In the genomic region with DNA sequence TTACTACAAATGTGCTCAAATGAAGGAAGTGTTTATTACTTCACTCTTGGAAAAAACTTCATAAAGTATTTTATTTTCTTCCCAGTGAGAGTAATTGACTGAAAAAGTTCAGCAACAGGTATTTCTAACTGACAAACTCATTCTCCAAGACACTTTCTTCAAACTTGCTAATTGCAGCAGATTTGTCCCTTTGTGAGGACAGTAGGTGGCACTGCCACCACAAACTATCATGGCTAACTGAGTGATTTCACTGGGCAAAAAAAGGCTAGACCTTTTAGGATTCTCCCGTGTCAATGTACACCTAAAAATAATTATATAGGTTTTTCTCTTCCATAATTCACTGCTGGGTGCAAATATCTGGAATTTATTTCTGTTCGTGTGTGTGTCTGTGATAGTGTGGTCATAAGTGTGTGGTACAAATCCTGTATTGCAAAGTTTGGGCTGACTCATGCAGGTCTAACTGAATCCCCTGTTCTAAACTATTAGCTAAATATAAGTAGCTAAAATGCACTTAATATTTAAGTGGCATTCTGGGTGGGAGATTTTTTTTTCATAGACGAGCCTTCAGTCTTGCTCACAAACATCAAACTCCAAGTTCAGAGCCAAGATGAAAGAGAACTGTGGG, we compare ENCODE assay signal across 9 cellular contexts. TPM values are rescaled to one million over a fixed set of nuclear protein-coding genes. Genes with fewer than 3 reads are reported as not detected.
DNase-seq lines count a peak whose midpoint lies in the region; ATAC-seq and TF ChIP-seq lines count a peak whose summit lies in the region.
"Had no signal": no experiment of that assay in that cellular context is flagged by ENCODE, and none has a peak within 500 bp of the region (broad histone marks: within the 10 kb centered on the region; RNA-seq: fewer than 3 reads in every experiment).

No MANE protein-coding gene starts in this region.

- H3K9me3 ChIP-seq in A673 (ENCODE audit: low read depth, low read length, poor library complexity, severe bottlenecking) (no peaks in the 10 kb centered on the region), PC-3 (ENCODE audit: low read length) (no peaks in the 10 kb centered on the region), left lung (no peaks in the 10 kb centered on the region)

- H3K27me3 ChIP-seq in A673 (replicated peaks; ENCODE audit: insufficient read depth, low read depth, low read length, poor library complexity), result peaks cover 57% of the 10 kb centered on the region
- H3K27me3 ChIP-seq in PC-3 (ENCODE audit: low read length), result peaks cover 15% of the 10 kb centered on the region
- H3K27me3 ChIP-seq in left lung, result peaks cover 37 to 70% of the 10 kb centered on the region in 2 donors

- intact Hi-C loops in A673 (cut with micrococcal nuclease; ENCODE audit: unreplicated experiment) (loop anchor here (1.0 to 10.0 kb wide), 5 partner anchors 47 to 1907 kb away; no protein-coding TSS in a partner anchor), PC-3 (cut with micrococcal nuclease) (loop anchor here (1.0 to 10.0 kb wide), 2 partner anchors 467 to 704 kb away; a partner anchor contains a TSS), left lung (cut with DNase I) (no loop called here)

- no peak overlapping the region for H3K27ac ChIP-seq in A673 (ENCODE audit: low read depth, low read length, poor library complexity, severe bottlenecking)
- H3K27ac ChIP-seq in PC-3 (ENCODE audit: low read length), result no peak overlapping the region
- no peak overlapping the region for H3K27ac ChIP-seq in left lung
- H3K27ac ChIP-seq: HL-60 had no signal

- POLR2A ChIA-PET in A673 (lab: Charles Lee; ENCODE audit: low non-redundant PET) (no interaction called here), PC-3 (lab: Charles Lee; ENCODE audit: unreplicated experiment) (no interaction called here)

- H3K36me3 Mint-ChIP-seq in brain, result no peaks in the 10 kb centered on the region

- H3K9me3 Mint-ChIP-seq in brain, result peaks cover 0 to 3% (median 0%) of the 10 kb centered on the region in 5 experiments

- CTCF ChIA-PET in A673 (lab: Charles Lee), result interaction anchor here (0.6 kb wide), 2 partner anchors 202 to 1328 kb away, joined by 3 read pairs; no protein-coding TSS in a partner anchor
- CTCF ChIA-PET in PC-3 (lab: Charles Lee), result no interaction called here

- H2AFZ ChIP-seq in PC-3 (ENCODE audit: low read length), result no peak overlapping the region

- H3K36me3 ChIP-seq in A673 (ENCODE audit: insufficient read depth, low read length, poor library complexity, severe bottlenecking) (no peaks in the 10 kb centered on the region), PC-3 (ENCODE audit: low read depth, low read length) (no peaks in the 10 kb centered on the region), left lung (no peaks in the 10 kb centered on the region)

- H3K9me2 ChIP-seq in PC-3 (replicated peaks; ENCODE audit: low read length), result no peaks in the 10 kb centered on the region

- H3K27ac Mint-ChIP-seq in brain, result peak overlapping the region in 2 of 5 experiments; percentile 65 to 90

- no peaks in the 10 kb centered on the region for H3K4me1 ChIP-seq in A673 (ENCODE audit: insufficient read depth, low read length, poor library complexity, severe bottlenecking)
- H3K4me1 ChIP-seq in PC-3 (ENCODE audit: insufficient read depth, low read length), result peaks cover 29% of the 10 kb centered on the region; the same call in 1 of the 2 replicates
- H3K4me1 ChIP-seq in left lung, result peaks cover 0 to 26% of the 10 kb centered on the region in 2 donors

- no peaks in the 10 kb centered on the region for H4K20me1 ChIP-seq in PC-3 (ENCODE audit: low read length)

- H3K4me2 ChIP-seq in PC-3 (ENCODE audit: low read length), result peak overlapping the region; percentile 87

- peak; percentile 33 for DNase-seq in A673 (ENCODE audit: low spot score)
- peak; percentile 57 for DNase-seq in G401 (ENCODE audit: low spot score)
- DNase-seq in PC-3, result peak; percentile 78
- no peak for DNase-seq in left lung
- no peak for DNase-seq in NCI-H2196 treated with DMSO at 0.1 percent for 48 hours (lab: John Stamatoyannopoulos, UW; ENCODE audit: unreplicated experiment)

- H3K4me3 ChIP-seq in A673 (ENCODE audit: low read depth, low read length, poor library complexity, severe bottlenecking) (no peak overlapping the region), PC-3 (ENCODE audit: low read length) (peak overlapping the region; percentile 71), left lung (no peak overlapping the region)

- H3K27me3 Mint-ChIP-seq in brain, result peaks cover 54% of the 10 kb centered on the region

- peaks cover 89% of the 10 kb centered on the region for H3K79me2 ChIP-seq in PC-3 (ENCODE audit: low read length)

- peak overlapping the region; percentile 81; the same call in 1 of the 2 replicates for H3K9ac ChIP-seq in PC-3 (ENCODE audit: low read length)

- H3K4me1 Mint-ChIP-seq in brain, result peaks cover 72% of the 10 kb centered on the region

- ATAC-seq in PC-3, result no peak
- peak; percentile 38 for ATAC-seq in left lung
- ATAC-seq in GM18909 (IDR thresholded peaks at IDR 0.05; ENCODE audit: poor library complexity, unreplicated experiment), result no peak
- ATAC-seq in HG02571 (IDR thresholded peaks at IDR 0.05; ENCODE audit: unreplicated experiment), result no peak

- BruUV-seq in A673 (replicated peaks; lab: Mats Ljungman, UMichigan) (no TSS peak), PC-3 (replicated peaks; lab: Mats Ljungman, UMichigan) (no TSS peak)

- peak overlapping the region in 4 of 5 experiments; percentile 48 to 92 (median 68) for H3K4me3 Mint-ChIP-seq in brain

- in situ Hi-C loops in G401 (cut with HindIII; ENCODE audit: low sequenced_read_pairs), result no loop called here

- H3F3A ChIP-seq in PC-3 (ENCODE audit: low read length, unreplicated experiment), result no peaks in the 10 kb centered on the region

- peak; percentile 66 for TF ChIP-seq CTCF in A673 (conservative IDR thresholded peaks at IDR 0.05; ENCODE audit: low read depth, low read length)
- TF ChIP-seq CTCF in PC-3 (conservative IDR thresholded peaks at IDR 0.05; ENCODE audit: low read depth, low read length), result peak; percentile 94
- peak; percentile 79 for TF ChIP-seq CTCF in brain (conservative IDR thresholded peaks at IDR 0.05)
- TF ChIP-seq CTCF in left lung (IDR thresholded peaks at IDR 0.05), result no peak

RNA-seq across cellular contexts. Expression of a gene that starts 3.9 kb away (rescaled TPM):
- total RNA-seq in A673 (2021), result not detected in 2 replicates
- total RNA-seq in G401 (2014; rRNA removed; shearing (Covaris generic)), result 0.18 TPM in 1 of 2 replicates, not detected in the other
- total RNA-seq in PC-3 (2014; rRNA removed), result 47.6 and 65.4 TPM in 2 replicates
- polyA plus RNA-seq in brain (ENCODE audit: insufficient read depth, low read depth, low replicate concordance), result 0.32 TPM
- 1 to 10 TPM; 2.7 to 4.7 TPM for total RNA-seq in left lung

Comparison
In these comparisons a context has a peak if more than half of its experiments do, and no peak if none do; other contexts are left out.
1. DNase-seq: peak in A673 (single experiment), G401 (single experiment) and PC-3 (single experiment); none in left lung (0 of 2) and NCI-H2196 treated with DMSO at 0.1 percent for 48 hours (single experiment).
2. CTCF ChIP-seq: peak in A673 (single experiment), PC-3 (single experiment) and brain (2 of 2); none in left lung (0 of 2).
3. intact Hi-C loops: an anchor here in A673 (1.0 to 10.0 kb wide) and PC-3 (1.0 to 10.0 kb wide); none called in left lung.